1 cellular context compared by ENCODE assay signal in the genomic region with DNA sequence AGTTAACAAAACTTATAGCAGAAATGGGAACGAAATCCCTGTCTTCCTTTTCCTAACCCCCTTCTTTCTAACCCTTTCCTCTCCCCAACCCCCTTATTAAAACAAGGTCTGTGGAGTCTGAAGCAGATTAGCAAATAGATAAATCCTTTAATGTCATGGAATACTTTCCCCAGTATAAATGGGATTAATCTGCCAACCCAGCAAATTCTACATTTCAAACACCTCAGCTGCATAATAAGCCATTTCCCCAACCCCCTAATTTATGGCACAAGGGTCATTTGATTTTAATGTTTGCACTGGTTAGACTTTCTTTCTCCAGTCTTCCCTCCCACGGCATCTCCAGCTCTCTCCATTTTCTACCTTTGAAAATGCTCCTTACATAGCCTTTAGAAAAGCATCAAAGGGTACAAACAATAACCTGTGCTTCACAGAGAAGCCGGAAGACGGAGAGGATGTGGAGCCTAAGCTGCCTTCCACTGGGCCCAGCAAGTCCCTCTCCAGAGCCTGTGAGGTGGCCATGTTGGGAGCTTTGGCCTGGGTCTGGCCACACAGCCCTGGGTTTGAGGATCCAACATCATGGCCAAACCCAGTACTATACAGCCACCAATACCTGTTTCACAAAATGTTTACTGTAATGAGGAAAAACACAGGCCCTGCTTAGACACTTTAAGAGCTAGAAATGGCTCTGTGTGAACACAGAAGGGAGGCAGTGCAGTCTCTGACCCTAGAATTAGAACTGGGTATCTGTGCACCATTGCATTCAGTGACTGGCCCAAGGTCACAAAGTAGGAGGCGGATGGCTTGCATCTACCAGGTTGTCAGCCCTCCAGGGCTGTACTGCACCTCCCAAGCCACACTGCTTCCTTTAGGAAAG.
TF ChIP-seq lines count a peak whose summit lies in the region.

No MANE protein-coding gene starts in this region.

TF ChIP-seq in WTC11, 78 proteins besides CTCF, POLR2A, EP300 and RAD21 (continued from another document):
- TF ChIP-seq, protein P1, sequence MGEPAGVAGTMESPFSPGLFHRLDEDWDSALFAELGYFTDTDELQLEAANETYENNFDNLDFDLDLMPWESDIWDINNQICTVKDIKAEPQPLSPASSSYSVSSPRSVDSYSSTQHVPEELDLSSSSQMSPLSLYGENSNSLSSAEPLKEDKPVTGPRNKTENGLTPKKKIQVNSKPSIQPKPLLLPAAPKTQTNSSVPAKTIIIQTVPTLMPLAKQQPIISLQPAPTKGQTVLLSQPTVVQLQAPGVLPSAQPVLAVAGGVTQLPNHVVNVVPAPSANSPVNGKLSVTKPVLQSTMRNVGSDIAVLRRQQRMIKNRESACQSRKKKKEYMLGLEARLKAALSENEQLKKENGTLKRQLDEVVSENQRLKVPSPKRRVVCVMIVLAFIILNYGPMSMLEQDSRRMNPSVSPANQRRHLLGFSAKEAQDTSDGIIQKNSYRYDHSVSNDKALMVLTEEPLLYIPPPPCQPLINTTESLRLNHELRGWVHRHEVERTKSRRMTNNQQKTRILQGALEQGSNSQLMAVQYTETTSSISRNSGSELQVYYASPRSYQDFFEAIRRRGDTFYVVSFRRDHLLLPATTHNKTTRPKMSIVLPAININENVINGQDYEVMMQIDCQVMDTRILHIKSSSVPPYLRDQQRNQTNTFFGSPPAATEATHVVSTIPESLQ (CRISPR knock-in tag; IDR thresholded peaks at IDR 0.05), result no peak
- TF ChIP-seq, protein P2, sequence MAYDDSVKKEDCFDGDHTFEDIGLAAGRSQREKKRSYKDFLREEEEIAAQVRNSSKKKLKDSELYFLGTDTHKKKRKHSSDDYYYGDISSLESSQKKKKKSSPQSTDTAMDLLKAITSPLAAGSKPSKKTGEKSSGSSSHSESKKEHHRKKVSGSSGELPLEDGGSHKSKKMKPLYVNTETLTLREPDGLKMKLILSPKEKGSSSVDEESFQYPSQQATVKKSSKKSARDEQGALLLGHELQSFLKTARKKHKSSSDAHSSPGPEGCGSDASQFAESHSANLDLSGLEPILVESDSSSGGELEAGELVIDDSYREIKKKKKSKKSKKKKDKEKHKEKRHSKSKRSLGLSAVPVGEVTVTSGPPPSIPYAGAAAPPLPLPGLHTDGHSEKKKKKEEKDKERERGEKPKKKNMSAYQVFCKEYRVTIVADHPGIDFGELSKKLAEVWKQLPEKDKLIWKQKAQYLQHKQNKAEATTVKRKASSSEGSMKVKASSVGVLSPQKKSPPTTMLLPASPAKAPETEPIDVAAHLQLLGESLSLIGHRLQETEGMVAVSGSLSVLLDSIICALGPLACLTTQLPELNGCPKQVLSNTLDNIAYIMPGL (CRISPR knock-in tag; IDR thresholded peaks at IDR 0.05), result no peak
- TF ChIP-seq TCF7 (CRISPR knock-in tag; IDR thresholded peaks at IDR 0.05; ENCODE audit: low read depth) (no peak), FOXP1 (CRISPR knock-in tag; IDR thresholded peaks at IDR 0.05; ENCODE audit: borderline replicate concordance) (no peak), ATF1 (CRISPR knock-in tag; IDR thresholded peaks at IDR 0.05) (no peak)
- TF ChIP-seq, protein P3, sequence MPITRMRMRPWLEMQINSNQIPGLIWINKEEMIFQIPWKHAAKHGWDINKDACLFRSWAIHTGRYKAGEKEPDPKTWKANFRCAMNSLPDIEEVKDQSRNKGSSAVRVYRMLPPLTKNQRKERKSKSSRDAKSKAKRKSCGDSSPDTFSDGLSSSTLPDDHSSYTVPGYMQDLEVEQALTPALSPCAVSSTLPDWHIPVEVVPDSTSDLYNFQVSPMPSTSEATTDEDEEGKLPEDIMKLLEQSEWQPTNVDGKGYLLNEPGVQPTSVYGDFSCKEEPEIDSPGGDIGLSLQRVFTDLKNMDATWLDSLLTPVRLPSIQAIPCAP (CRISPR knock-in tag; IDR thresholded peaks at IDR 0.05), result no peak
- TF ChIP-seq, protein P4, sequence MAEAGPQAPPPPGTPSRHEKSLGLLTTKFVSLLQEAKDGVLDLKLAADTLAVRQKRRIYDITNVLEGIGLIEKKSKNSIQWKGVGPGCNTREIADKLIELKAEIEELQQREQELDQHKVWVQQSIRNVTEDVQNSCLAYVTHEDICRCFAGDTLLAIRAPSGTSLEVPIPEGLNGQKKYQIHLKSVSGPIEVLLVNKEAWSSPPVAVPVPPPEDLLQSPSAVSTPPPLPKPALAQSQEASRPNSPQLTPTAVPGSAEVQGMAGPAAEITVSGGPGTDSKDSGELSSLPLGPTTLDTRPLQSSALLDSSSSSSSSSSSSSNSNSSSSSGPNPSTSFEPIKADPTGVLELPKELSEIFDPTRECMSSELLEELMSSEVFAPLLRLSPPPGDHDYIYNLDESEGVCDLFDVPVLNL (CRISPR knock-in tag; IDR thresholded peaks at IDR 0.05; ENCODE audit: borderline replicate concordance, low read depth), result no peak
- TF ChIP-seq, protein P5, sequence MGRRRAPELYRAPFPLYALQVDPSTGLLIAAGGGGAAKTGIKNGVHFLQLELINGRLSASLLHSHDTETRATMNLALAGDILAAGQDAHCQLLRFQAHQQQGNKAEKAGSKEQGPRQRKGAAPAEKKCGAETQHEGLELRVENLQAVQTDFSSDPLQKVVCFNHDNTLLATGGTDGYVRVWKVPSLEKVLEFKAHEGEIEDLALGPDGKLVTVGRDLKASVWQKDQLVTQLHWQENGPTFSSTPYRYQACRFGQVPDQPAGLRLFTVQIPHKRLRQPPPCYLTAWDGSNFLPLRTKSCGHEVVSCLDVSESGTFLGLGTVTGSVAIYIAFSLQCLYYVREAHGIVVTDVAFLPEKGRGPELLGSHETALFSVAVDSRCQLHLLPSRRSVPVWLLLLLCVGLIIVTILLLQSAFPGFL (CRISPR knock-in tag; IDR thresholded peaks at IDR 0.05; ENCODE audit: borderline replicate concordance), result no peak
- TF ChIP-seq, protein P6, sequence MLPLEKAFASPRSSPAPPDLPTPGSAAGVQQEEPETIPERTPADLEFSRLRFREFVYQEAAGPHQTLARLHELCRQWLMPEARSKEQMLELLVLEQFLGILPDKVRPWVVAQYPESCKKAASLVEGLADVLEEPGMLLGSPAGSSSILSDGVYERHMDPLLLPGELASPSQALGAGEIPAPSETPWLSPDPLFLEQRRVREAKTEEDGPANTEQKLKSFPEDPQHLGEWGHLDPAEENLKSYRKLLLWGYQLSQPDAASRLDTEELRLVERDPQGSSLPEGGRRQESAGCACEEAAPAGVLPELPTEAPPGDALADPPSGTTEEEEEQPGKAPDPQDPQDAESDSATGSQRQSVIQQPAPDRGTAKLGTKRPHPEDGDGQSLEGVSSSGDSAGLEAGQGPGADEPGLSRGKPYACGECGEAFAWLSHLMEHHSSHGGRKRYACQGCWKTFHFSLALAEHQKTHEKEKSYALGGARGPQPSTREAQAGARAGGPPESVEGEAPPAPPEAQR (CRISPR knock-in tag; IDR thresholded peaks at IDR 0.05), result no peak
TF ChIP-seq in WTC11: peak in this region for 0.
